Comparison of ENCODE assay signal across 8 cellular contexts in the genomic region with DNA sequence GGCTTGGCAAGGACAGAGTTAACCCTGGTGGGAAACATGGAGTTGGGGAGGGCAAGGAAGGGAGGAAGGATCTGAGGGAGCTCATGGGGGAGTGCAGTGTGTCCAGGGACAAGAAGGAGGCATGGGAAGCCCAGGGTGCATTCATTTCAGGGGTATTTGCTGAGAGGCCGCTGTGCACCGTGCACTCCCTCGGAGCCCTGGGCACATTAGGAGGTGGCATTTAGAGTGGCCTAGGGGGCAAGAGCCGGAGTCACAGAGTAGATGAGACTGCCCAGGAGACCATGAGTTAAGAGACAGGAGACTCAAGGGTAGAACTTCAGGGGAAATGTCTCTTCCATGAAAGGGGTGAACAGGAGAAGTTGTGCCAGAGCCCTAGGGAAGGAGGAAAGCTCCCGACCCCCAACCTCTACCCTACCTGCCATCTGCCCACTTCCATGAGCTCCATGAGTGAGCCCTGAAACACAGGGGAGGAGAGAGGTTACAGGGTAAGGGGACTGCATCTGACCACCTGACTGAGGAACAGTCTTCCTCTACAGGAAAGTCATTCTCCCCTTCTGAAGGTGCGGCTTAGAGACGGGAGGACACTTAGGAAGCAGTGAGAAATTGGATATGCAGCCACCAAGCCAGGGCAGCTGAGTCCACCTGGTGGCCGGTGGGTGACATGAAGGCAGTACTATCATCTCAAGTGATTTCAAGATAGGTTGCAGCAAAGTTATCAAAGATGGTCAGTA. TPM values are rescaled to one million over a fixed set of nuclear protein-coding genes. Genes with fewer than 3 reads are reported as not detected.
DNase-seq lines count a peak whose midpoint lies in the region; ATAC-seq and TF ChIP-seq lines count a peak whose summit lies in the region.

No MANE protein-coding gene starts in this region.

- CTCF ChIA-PET in CD4-positive, alpha-beta memory T cell (lab: Charles Lee; ENCODE audit: partially characterized antibody): interaction anchor here (0.8 to 4.3 kb wide), 10 partner anchors 9 to 673 kb away, joined by 3 to 21 read pairs (median 5); partner anchors contain the start of gene ACKR3

- H3K9me3 Mint-ChIP-seq in CD4-positive, alpha-beta memory T cell: peaks cover 0 to 2% (median 0%) of the 10 kb centered on the region in 8 donors
- H3K9me3 Mint-ChIP-seq in neural progenitor cell (peaks cover 2% of the 10 kb centered on the region), type B pancreatic cell (no peaks in the 10 kb centered on the region)

- H3K4me1 ChIP-seq in CD4-positive, alpha-beta memory T cell (ENCODE audit: insufficient read depth, low read length): no peaks in the 10 kb centered on the region
- no peaks in the 10 kb centered on the region for H3K4me1 ChIP-seq in neural progenitor cell

- no peaks in the 10 kb centered on the region for H4K20me1 ChIP-seq in neural progenitor cell (ENCODE audit: low read depth)

- peak; percentile 21 to 41 (median 29) for DNase-seq in CD4-positive, alpha-beta memory T cell
- DNase-seq in HFF-Myc (ENCODE audit: extremely low read depth, low read depth) (peak; percentile 38), NCI-H526 treated with DMSO at 0.1 percent for 48 hours (lab: John Stamatoyannopoulos, UW) (peak; percentile 75), activated T-cell treated with anti-CD3 and anti-CD28 coated beads for 1 hour (ENCODE audit: low read depth) (peak; percentile 27), fibroblast of peridontal ligament (ENCODE audit: extremely low read depth) (peak; percentile 82), neural progenitor cell (ENCODE audit: low spot score) (peak; percentile 83), type B pancreatic cell (ENCODE audit: extremely low spot score, unreplicated experiment) (no peak)

- H3K9me3 ChIP-seq in CD4-positive, alpha-beta memory T cell (ENCODE audit: control insufficient read depth in 1 of 2, low read length in 2 of 2): no peaks in the 10 kb centered on the region
- no peaks in the 10 kb centered on the region for H3K9me3 ChIP-seq in neural progenitor cell (ENCODE audit: low read depth)

- H3K9ac ChIP-seq in neural progenitor cell: no peak overlapping the region

- no peak overlapping the region for H3K27ac ChIP-seq in CD4-positive, alpha-beta memory T cell (ENCODE audit: low read depth, low read length)
- H3K27ac ChIP-seq in neural progenitor cell: no peak overlapping the region

- H3K27me3 Mint-ChIP-seq in CD4-positive, alpha-beta memory T cell: peaks cover 0 to 1% of the 10 kb centered on the region in 2 donors
- H3K27me3 Mint-ChIP-seq in neural progenitor cell (ENCODE audit: insufficient read depth, low read depth): no peaks in the 10 kb centered on the region
- H3K27me3 Mint-ChIP-seq in type B pancreatic cell: peaks cover 3% of the 10 kb centered on the region

- no peaks in the 10 kb centered on the region for H3K79me2 ChIP-seq in neural progenitor cell (ENCODE audit: low read depth)

- no peaks in the 10 kb centered on the region for H3K27me3 ChIP-seq in CD4-positive, alpha-beta memory T cell (ENCODE audit: insufficient read depth, low read length)
- H3K27me3 ChIP-seq in neural progenitor cell: no peaks in the 10 kb centered on the region

- H3K4me2 ChIP-seq in neural progenitor cell: no peak overlapping the region

- no peaks in the 10 kb centered on the region for H3K36me3 ChIP-seq in CD4-positive, alpha-beta memory T cell (ENCODE audit: insufficient read depth, low read length)
- H3K36me3 ChIP-seq in neural progenitor cell: no peaks in the 10 kb centered on the region

- H3K4me1 Mint-ChIP-seq in CD4-positive, alpha-beta memory T cell: peaks cover 0 to 2% (median 0%) of the 10 kb centered on the region in 4 donors
- peaks cover 2% of the 10 kb centered on the region for H3K4me1 Mint-ChIP-seq in neural progenitor cell
- H3K4me1 Mint-ChIP-seq in type B pancreatic cell (ENCODE audit: unreplicated experiment): no peaks in the 10 kb centered on the region

- no peak overlapping the region for H3K27ac Mint-ChIP-seq in CD4-positive, alpha-beta memory T cell
- H3K27ac Mint-ChIP-seq in neural progenitor cell (no peak overlapping the region), type B pancreatic cell (peak overlapping the region; percentile 42)

- no peak for ATAC-seq in HG03460 (IDR thresholded peaks at IDR 0.05; ENCODE audit: unreplicated experiment)

- POLR2A ChIA-PET in CD4-positive, alpha-beta memory T cell (lab: Charles Lee; ENCODE audit: partially characterized antibody): no interaction called here

- TF ChIP-seq CTCF in HFF-Myc (IDR thresholded peaks at IDR 0.05; ENCODE audit: low read depth, low read length, missing control alignments) (peak; percentile 85), neural progenitor cell (IDR thresholded peaks at IDR 0.05) (peak; percentile 95), type B pancreatic cell (conservative IDR thresholded peaks at IDR 0.05) (peak; percentile 92)

- no peaks in the 10 kb centered on the region for H3F3A ChIP-seq in neural progenitor cell (ENCODE audit: low read depth)

- no peaks in the 10 kb centered on the region for H3K36me3 Mint-ChIP-seq in CD4-positive, alpha-beta memory T cell
- H3K36me3 Mint-ChIP-seq in neural progenitor cell (peaks cover 2% of the 10 kb centered on the region), type B pancreatic cell (peaks cover 3% of the 10 kb centered on the region)

- no peak overlapping the region for H3K4me3 ChIP-seq in CD4-positive, alpha-beta memory T cell (ENCODE audit: low read length in 2 of 2)
- H3K4me3 ChIP-seq in HFF-Myc (replicated peaks; ENCODE audit: low read depth, low read length) (no peak overlapping the region), neural progenitor cell (no peak overlapping the region)

- intact Hi-C loops in CD4-positive, alpha-beta memory T cell (cut with micrococcal nuclease): loop anchor here (1.0 to 10.0 kb wide), 3 partner anchors 102 to 674 kb away; partner anchors contain the start of gene ACKR3

- H3K4me3 Mint-ChIP-seq in CD4-positive, alpha-beta memory T cell: no peak overlapping the region
- no peak overlapping the region for H3K4me3 Mint-ChIP-seq in neural progenitor cell
- H3K4me3 Mint-ChIP-seq in type B pancreatic cell: no peak overlapping the region

- H2AFZ ChIP-seq in neural progenitor cell (replicated peaks): no peak overlapping the region

RNA-seq across cellular contexts. Expression of gene COPS8, which starts 58.5 kb away (rescaled TPM):
- total RNA-seq in CD4-positive, alpha-beta memory T cell: 10 to 100 TPM; 33.4 to 34.5 TPM
- polyA plus RNA-seq in CD4-positive, alpha-beta memory T cell: 100 to 1,000 TPM in 1 of 2 donors, 10 to 100 TPM in 1; 71.1 to 105 TPM
- total RNA-seq in neural progenitor cell (ENCODE audit: low replicate concordance): 196 and 267 TPM in 2 replicates
- total RNA-seq in type B pancreatic cell (ENCODE audit: low replicate concordance): 30.2 and 59.3 TPM in 2 replicates
